In the genomic region with DNA sequence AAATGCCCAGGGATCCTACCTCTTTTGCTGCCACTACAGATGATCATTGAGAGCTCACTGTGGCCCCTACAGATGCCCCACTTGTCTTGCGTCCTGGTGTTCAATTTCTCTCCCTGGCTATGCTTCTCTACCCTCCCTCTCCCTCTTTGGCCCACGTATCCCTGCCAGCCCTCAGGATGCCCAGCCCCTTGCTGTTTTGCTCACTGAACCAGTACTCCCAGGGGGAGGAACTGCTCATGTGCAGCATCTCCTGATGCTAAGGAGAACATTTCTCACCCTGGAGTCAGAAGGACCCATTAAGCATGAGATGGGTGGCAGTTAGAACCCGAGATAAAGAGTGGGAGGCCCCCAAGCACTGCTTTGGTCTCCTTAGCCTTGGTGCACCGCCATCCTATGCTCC, we compare ENCODE assay signal across 28 cellular contexts. TPM values are rescaled to one million over a fixed set of nuclear protein-coding genes. Genes with fewer than 3 reads are reported as not detected.
A peak's percentile ranks its signal among the peaks of the same experiment; 100 is the strongest.
DNase-seq lines count a peak whose midpoint lies in the region; TF ChIP-seq lines count a peak whose summit lies in the region.
"Had no signal": no experiment of that assay in that cellular context is flagged by ENCODE, and none has a peak within 500 bp of the region (broad histone marks: within the 10 kb centered on the region; RNA-seq: fewer than 3 reads in every experiment).

Gene WFDC9, minus strand, starts transcription at position 101 of the 400 bp plus-strand sequence. CDS start 21,103 bp downstream, outside the sequence.

- no peaks in the 10 kb centered on the region for H4K20me1 ChIP-seq in BLaER1 treated with 17β-estradiol and CSF1 and Interleukin-3, amounts not matched to agents 10 nM and 100 nM

- H3K4me1 Mint-ChIP-seq in neural crest cell: no peaks in the 10 kb centered on the region

- WGBS in spleen, 5 donors: 57 to 79% (median 73%) methylated on average over 4 of the region's 4 CpGs
- WGBS in sigmoid colon, 2 donors: 72 to 88% methylated on average over 4 of the region's 4 CpGs

- peaks cover 43% of the 10 kb centered on the region for H3K27me3 Mint-ChIP-seq in neural crest cell (ENCODE audit: low read depth)

- intact Hi-C loops in spleen (cut with DNase I; ENCODE audit: low total_unique reads) (no loop called here), sigmoid colon (cut with DNase I) (no loop called here)

- no peak within 1 kb of the TSS for H3K4me3 ChIP-seq in BLaER1 treated with 17β-estradiol and CSF1 and Interleukin-3, amounts not matched to agents 10 nM and 100 nM
- no peak within 1 kb of the TSS for H3K4me3 ChIP-seq in spleen
- no peak within 1 kb of the TSS for H3K4me3 ChIP-seq in sigmoid colon
- H3K4me3 ChIP-seq: GM12878 had no signal

- peaks cover 0 to 1% (median 0%) of the 10 kb centered on the region in 11 experiments; a peak in 3 of 22 replicates for H3K9me3 ChIP-seq in BLaER1 treated with 17β-estradiol and CSF1 and Interleukin-3, amounts not matched to agents 10 nM and 100 nM (replicated peaks in 1 of 11)
- no peaks in the 10 kb centered on the region for H3K9me3 ChIP-seq in spleen
- H3K9me3 ChIP-seq in sigmoid colon: no peaks in the 10 kb centered on the region
- H3K9me3 ChIP-seq: BE2C had no signal

- no peak for TF ChIP-seq EP300 in sigmoid colon (IDR thresholded peaks at IDR 0.05)

- H3K4me2 ChIP-seq in BLaER1 treated with 17β-estradiol and CSF1 and Interleukin-3, amounts not matched to agents 10 nM and 100 nM: peak within 1 kb of the TSS in 7 of 11 experiments; percentile 9 to 58 (median 34); a peak in 11 of 22 replicates

- H3K27ac Mint-ChIP-seq in neural crest cell (ENCODE audit: unreplicated experiment): peak within 1 kb of the TSS; percentile 64
- H3K27ac Mint-ChIP-seq: CD4-positive, alpha-beta memory T cell; CD4-positive, CD25-positive, alpha-beta regulatory T cell had no signal

- no peak within 1 kb of the TSS for H3K27ac ChIP-seq in BLaER1 treated with 17β-estradiol and CSF1 and Interleukin-3, amounts not matched to agents 10 nM and 100 nM
- H3K27ac ChIP-seq in spleen (no peak within 1 kb of the TSS), sigmoid colon (no peak within 1 kb of the TSS)

- H3K36me3 Mint-ChIP-seq in neural crest cell (ENCODE audit: low read depth): no peaks in the 10 kb centered on the region
- H3K36me3 Mint-ChIP-seq: CD14-positive monocyte; CD4-positive, alpha-beta memory T cell; CD4-positive, CD25-positive, alpha-beta regulatory T cell had no signal

- H3K9ac ChIP-seq in BLaER1 treated with 17β-estradiol and CSF1 and Interleukin-3, amounts not matched to agents 10 nM and 100 nM: no peak within 1 kb of the TSS

- no peaks in the 10 kb centered on the region for H3K36me3 ChIP-seq in BLaER1 treated with 17β-estradiol and CSF1 and Interleukin-3, amounts not matched to agents 10 nM and 100 nM
- no peaks in the 10 kb centered on the region for H3K36me3 ChIP-seq in spleen
- no peaks in the 10 kb centered on the region for H3K36me3 ChIP-seq in sigmoid colon
- H3K36me3 ChIP-seq: BE2C had no signal

- peaks cover 0 to 11% (median 8%) of the 10 kb centered on the region in 10 experiments; a peak in 10 of 20 replicates for H3K4me1 ChIP-seq in BLaER1 treated with 17β-estradiol and CSF1 and Interleukin-3, amounts not matched to agents 10 nM and 100 nM
- peaks cover 0 to 4% (median 0%) of the 10 kb centered on the region in 6 donors for H3K4me1 ChIP-seq in spleen
- H3K4me1 ChIP-seq in sigmoid colon: peaks cover 0 to 4% (median 0%) of the 10 kb centered on the region in 4 donors
- H3K4me1 ChIP-seq: BE2C had no signal

- no peak for TF ChIP-seq CTCF in neural crest cell (conservative IDR thresholded peaks at IDR 0.05)
- no peak for TF ChIP-seq CTCF in spleen (IDR thresholded peaks at IDR 0.05 in 8 of 11, conservative IDR thresholded peaks at IDR 0.05 in 3 of 11)
- no peak for TF ChIP-seq CTCF in sigmoid colon (IDR thresholded peaks at IDR 0.05)

- H3K27me3 ChIP-seq in BLaER1 treated with 17β-estradiol and CSF1 and Interleukin-3, amounts not matched to agents 10 nM and 100 nM: no peaks in the 10 kb centered on the region
- H3K27me3 ChIP-seq in spleen (replicated peaks in 1 of 7) (peaks cover 0 to 27% (median 0%) of the 10 kb centered on the region in 7 donors), sigmoid colon (no peaks in the 10 kb centered on the region)

- H3K9me3 Mint-ChIP-seq in neural crest cell: peaks cover 3% of the 10 kb centered on the region
- H3K9me3 Mint-ChIP-seq: CD14-positive monocyte; CD8-positive, alpha-beta memory T cell had no signal

- H3K4me3 Mint-ChIP-seq in neural crest cell: no peak within 1 kb of the TSS
- H3K4me3 Mint-ChIP-seq: CD14-positive monocyte; CD4-positive, alpha-beta memory T cell; CD4-positive, CD25-positive, alpha-beta regulatory T cell; CD8-positive, alpha-beta memory T cell had no signal

- DNase-seq in left kidney (ENCODE audit: low read depth, low spot score) (peak; percentile 3), neural crest cell (ENCODE audit: low read depth, low spot score) (no peak), NCI-H2081 (lab: John Stamatoyannopoulos, UW) (no peak), spleen (no peak), sigmoid colon (no peak)
- no peak for DNase-seq in stimulated activated CD4-positive, alpha-beta T cell treated with anti-CD3 and anti-CD28 coated beads, Interleukin-4, amount 100 ng/mL, for 4 hours
- DNase-seq: 8988T; ACHN; BE2C; C1 segment of cervical spinal cord; CD4-positive, alpha-beta memory T cell; CD4-positive, CD25-positive, alpha-beta regulatory T cell; CD8-positive, alpha-beta memory T cell; COR-L47; DMS 273 treated with DMSO at 0.1 percent for 48 hours; DMS153; DMS53; DMS79; DND-41; EL; GDM1 had no signal

- TF ChIP-seq POLR2A in spleen (IDR thresholded peaks at IDR 0.05) (no peak), sigmoid colon (IDR thresholded peaks at IDR 0.05) (no peak)

RNA-seq across cellular contexts. Expression of gene WFDC9, which starts in this region (rescaled TPM):
- total RNA-seq in neural crest cell: not detected in 2 replicates
- not detected for total RNA-seq in spleen
- not detected for polyA plus RNA-seq in spleen
- not detected for total RNA-seq in sigmoid colon
- polyA plus RNA-seq in sigmoid colon: not detected
- total RNA-seq: A673; CD4-positive, alpha-beta memory T cell; CD4-positive, CD25-positive, alpha-beta regulatory T cell; CD8-positive, alpha-beta memory T cell; Daoy; G401; GM12878 had no signal
- polyA plus RNA-seq: AG04450; CD14-positive monocyte; CD4-positive, alpha-beta memory T cell; CD4-positive, CD25-positive, alpha-beta regulatory T cell; CD8-positive, alpha-beta memory T cell; GM12878 had no signal
